14 cellular contexts compared by ENCODE assay signal in genomic region chr2:206728277-206729199, GRCh38. TPM values are rescaled to one million over a fixed set of nuclear protein-coding genes. Genes with fewer than 3 reads are reported as not detected.
DNase-seq lines count a peak whose midpoint lies in the region; ATAC-seq and TF ChIP-seq lines count a peak whose summit lies in the region.
"Had no signal": no experiment of that assay in that cellular context is flagged by ENCODE, and none has a peak within 500 bp of the region (broad histone marks: within the 10 kb centered on the region; RNA-seq: fewer than 3 reads in every experiment).

No MANE protein-coding gene starts in this region.

- DNase-seq in Calu3 (peak; percentile 3), H4 (ENCODE audit: low spot score) (peak; percentile 11), astrocyte of the spinal cord (ENCODE audit: low read depth, low spot score) (peak; percentile 5), kidney tubule cell (ENCODE audit: low spot score) (peak; percentile 48)
- DNase-seq: activated CD8-positive, alpha-beta memory T cell treated with anti-CD3 and anti-CD28 coated beads, Interleukin-2, amount 50 U/mL, for 4 hours had no signal

- BruUV-seq in Calu3 (replicated peaks; lab: Mats Ljungman, UMichigan), result no TSS peak

- H3K4me1 Mint-ChIP-seq in Calu3 (ENCODE audit: low read depth, unreplicated experiment), result peaks cover 16% of the 10 kb centered on the region
- H3K4me1 Mint-ChIP-seq: brain, mesothelial cell of epicardium had no signal

- peaks cover 32% of the 10 kb centered on the region for H3K27me3 Mint-ChIP-seq in Calu3 (ENCODE audit: unreplicated experiment)

- no peaks in the 10 kb centered on the region for H3K9me3 Mint-ChIP-seq in Calu3 (ENCODE audit: low read depth, unreplicated experiment)
- H3K9me3 Mint-ChIP-seq: mesothelial cell of epicardium had no signal

- H3K36me3 Mint-ChIP-seq in Calu3 (ENCODE audit: insufficient read depth, unreplicated experiment), result no peaks in the 10 kb centered on the region
- H3K36me3 Mint-ChIP-seq: brain, mesothelial cell of epicardium had no signal

- no peak overlapping the region for H3K4me3 ChIP-seq in astrocyte of the spinal cord (ENCODE audit: low read depth, low read length)
- H3K4me3 ChIP-seq: GM12878 had no signal

- TF ChIP-seq CTCF in Calu3 (IDR thresholded peaks at IDR 0.05; ENCODE audit: unreplicated experiment) (no peak), astrocyte of the spinal cord (IDR thresholded peaks at IDR 0.05; ENCODE audit: low read depth, low read length) (no peak)

- H3K27ac Mint-ChIP-seq in Calu3 (ENCODE audit: unreplicated experiment), result no peak overlapping the region
- H3K27ac Mint-ChIP-seq: brain, mesothelial cell of epicardium had no signal

- in situ Hi-C loops in astrocyte of the spinal cord (cut with HindIII; ENCODE audit: low sequenced_read_pairs), result no loop called here

- no peak overlapping the region for H3K4me3 Mint-ChIP-seq in Calu3 (ENCODE audit: low read depth, unreplicated experiment)
- H3K4me3 Mint-ChIP-seq: brain, mesothelial cell of epicardium had no signal

- CTCF ChIA-PET in Calu3 (lab: Charles Lee), result interaction anchor here (0.6 to 2.2 kb wide), 3 partner anchors 10 to 825 kb away, joined by 3 to 5 read pairs (median 3); partner anchors contain the start of gene DYTN

- ATAC-seq in GM18519 (IDR thresholded peaks at IDR 0.05; ENCODE audit: low FRiP score, unreplicated experiment) (no peak), HG03571 (IDR thresholded peaks at IDR 0.05; ENCODE audit: unreplicated experiment) (no peak), HG03159 (IDR thresholded peaks at IDR 0.05; ENCODE audit: unreplicated experiment) (no peak)
- ATAC-seq: GM12878 had no signal

- intact Hi-C loops in Calu3 (cut with micrococcal nuclease; ENCODE audit: unreplicated experiment), result no loop called here

RNA-seq across cellular contexts. Expression of gene DYTN, which starts 10.3 kb away (rescaled TPM):
- total RNA-seq in Calu3 (2022), result not detected in 2 replicates
- total RNA-seq in H4 (2014; rRNA removed; shearing (Covaris generic)), result not detected in 2 replicates
- total RNA-seq: mesothelial cell of epicardium, OCI-LY7, posterior vena cava, subcutaneous adipose tissue had no signal

RNA-seq across cellular contexts. Expression of gene MDH1B, which starts 36.6 kb away (rescaled TPM):
- total RNA-seq in Calu3 (2022), result 0.94 and 1.9 TPM in 2 replicates
- 2.6 and 8.7 TPM in 2 replicates for total RNA-seq in H4 (2014; rRNA removed; shearing (Covaris generic))

RNA-seq across cellular contexts. Expression of gene FASTKD2, which starts 36.9 kb away (rescaled TPM):
- total RNA-seq in Calu3 (2022), result 31.5 and 31.9 TPM in 2 replicates
- 40.1 and 43.0 TPM in 2 replicates for total RNA-seq in H4 (2014; rRNA removed; shearing (Covaris generic))
